ENCODE assay signal across 8 cellular contexts in genomic region chr1:155226910-155227260, GRCh38. TPM values are rescaled to one million over a fixed set of nuclear protein-coding genes. Genes with fewer than 3 reads are reported as not detected.
A peak's percentile ranks its signal among the peaks of the same experiment; 100 is the strongest.
DNase-seq lines count a peak whose midpoint lies in the region; ATAC-seq, FAIRE-seq and TF ChIP-seq lines count a peak whose summit lies in the region.

No MANE protein-coding gene starts in this region.

- no peaks in the 10 kb centered on the region for H3K27me3 Mint-ChIP-seq in activated CD4-positive, alpha-beta T cell treated with anti-CD3 and anti-CD28 coated beads, Interleukin-2, amount 10 ng/mL, durations not matched to agents 24 days and 14 days
- peaks cover 0 to 2% (median 0%) of the 10 kb centered on the region in 5 donors for H3K27me3 Mint-ChIP-seq in naive thymus-derived CD4-positive, alpha-beta T cell
- H3K27me3 Mint-ChIP-seq in type B pancreatic cell = no peaks in the 10 kb centered on the region

- H3K4me3 ChIP-seq in esophagus muscularis mucosa = peak overlapping the region; percentile 53 to 72 (median 62)
- peak overlapping the region; percentile 75 for H3K4me3 ChIP-seq in naive thymus-derived CD4-positive, alpha-beta T cell (ENCODE audit: low read length)

- H3K9me3 Mint-ChIP-seq in activated CD4-positive, alpha-beta T cell treated with anti-CD3 and anti-CD28 coated beads, Interleukin-2, amount 10 ng/mL, durations not matched to agents 24 days and 14 days = no peaks in the 10 kb centered on the region
- H3K9me3 Mint-ChIP-seq in naive thymus-derived CD4-positive, alpha-beta T cell = no peaks in the 10 kb centered on the region
- no peaks in the 10 kb centered on the region for H3K9me3 Mint-ChIP-seq in type B pancreatic cell

- no peaks in the 10 kb centered on the region for H3K36me3 ChIP-seq in esophagus muscularis mucosa
- H3K36me3 ChIP-seq in naive thymus-derived CD4-positive, alpha-beta T cell (ENCODE audit: control insufficient read depth in 2 of 3, insufficient read depth in 3 of 3, low read length in 3 of 3) = no peaks in the 10 kb centered on the region

- 0% methylated on average over 19 of the region's 19 CpGs for WGBS in esophagus muscularis mucosa

- no peaks in the 10 kb centered on the region for H3K27me3 ChIP-seq in esophagus muscularis mucosa
- H3K27me3 ChIP-seq in naive thymus-derived CD4-positive, alpha-beta T cell (ENCODE audit: control insufficient read depth in 2 of 2, insufficient read depth in 2 of 2, low read length in 2 of 2) = no peaks in the 10 kb centered on the region

- DNase-seq in activated T-cell treated with anti-CD3 and anti-CD28 coated beads for 24 hours (ENCODE audit: low read depth) (peak; percentile 31), activated T-cell treated with anti-CD3 and anti-CD28 coated beads for 4 hours (no peak), NCI-H1092 treated with DMSO at 0.1 percent for 48 hours (lab: John Stamatoyannopoulos, UW) (peak; percentile 87), esophagus muscularis mucosa (ENCODE audit: extremely low spot score) (no peak), type B pancreatic cell (ENCODE audit: extremely low spot score, unreplicated experiment) (no peak), GM19239 (ENCODE audit: insufficient read length, low spot score) (no peak)
- DNase-seq in activated CD4-positive, alpha-beta T cell treated with anti-CD3 and anti-CD28 coated beads, Interleukin-2, amount 10 ng/mL, durations not matched to agents 24 days and 14 days = no peak
- peak in 1 of 9 donors; percentile 59 for DNase-seq in naive thymus-derived CD4-positive, alpha-beta T cell

- POLR2A ChIA-PET in naive thymus-derived CD4-positive, alpha-beta T cell (lab: Charles Lee) = interaction anchor here (0.7 to 6.8 kb wide), 12 partner anchors 8 to 271 kb away, joined by 3 to 63 read pairs (median 4); partner anchors contain the start of genes CLK2, KRTCAP2, MTX1 and PBXIP1

- peak overlapping the region; percentile 88 for H3K4me3 Mint-ChIP-seq in activated CD4-positive, alpha-beta T cell treated with anti-CD3 and anti-CD28 coated beads, Interleukin-2, amount 10 ng/mL, durations not matched to agents 24 days and 14 days
- peak overlapping the region; percentile 79 to 95 (median 88) for H3K4me3 Mint-ChIP-seq in naive thymus-derived CD4-positive, alpha-beta T cell
- peak overlapping the region; percentile 94 for H3K4me3 Mint-ChIP-seq in type B pancreatic cell

- TF ChIP-seq EP300 in esophagus muscularis mucosa (IDR thresholded peaks at IDR 0.05) = no peak

- CTCF ChIA-PET in naive thymus-derived CD4-positive, alpha-beta T cell (lab: Charles Lee) = interaction anchor here (0.6 to 6.4 kb wide), 14 partner anchors 14 to 186 kb away, joined by 3 to 86 read pairs (median 4); partner anchors contain the start of genes CLK2, MTX1, THBS3 and TRIM46

- H3K4me1 Mint-ChIP-seq in activated CD4-positive, alpha-beta T cell treated with anti-CD3 and anti-CD28 coated beads, Interleukin-2, amount 10 ng/mL, durations not matched to agents 24 days and 14 days = peaks cover 26% of the 10 kb centered on the region
- peaks cover 14 to 26% (median 19%) of the 10 kb centered on the region in 7 donors for H3K4me1 Mint-ChIP-seq in naive thymus-derived CD4-positive, alpha-beta T cell
- H3K4me1 Mint-ChIP-seq in type B pancreatic cell (ENCODE audit: unreplicated experiment) = peaks cover 24% of the 10 kb centered on the region

- FAIRE-seq in GM19239 (lab: Jason Lieb, UNC) = no peak

- H3K27ac Mint-ChIP-seq in activated CD4-positive, alpha-beta T cell treated with anti-CD3 and anti-CD28 coated beads, Interleukin-2, amount 10 ng/mL, durations not matched to agents 24 days and 14 days = peak overlapping the region; percentile 88
- H3K27ac Mint-ChIP-seq in naive thymus-derived CD4-positive, alpha-beta T cell = peak overlapping the region; percentile 77 to 97 (median 88)
- peak overlapping the region; percentile 96 for H3K27ac Mint-ChIP-seq in type B pancreatic cell

- H3K9me3 ChIP-seq in esophagus muscularis mucosa = no peaks in the 10 kb centered on the region
- no peaks in the 10 kb centered on the region for H3K9me3 ChIP-seq in naive thymus-derived CD4-positive, alpha-beta T cell (ENCODE audit: control insufficient read depth in 2 of 3, low read length in 3 of 3)

- no peak for TF ChIP-seq POLR2A in esophagus muscularis mucosa (IDR thresholded peaks at IDR 0.05; ENCODE audit: low read depth)

- ATAC-seq in naive thymus-derived CD4-positive, alpha-beta T cell = no peak

- H3K27ac ChIP-seq in esophagus muscularis mucosa (replicated peaks in 1 of 4) = peak overlapping the region; percentile 82 to 92 (median 88)
- H3K27ac ChIP-seq in naive thymus-derived CD4-positive, alpha-beta T cell (ENCODE audit: low read depth, low read length) = peak overlapping the region; percentile 75

- TF ChIP-seq CTCF in esophagus muscularis mucosa (IDR thresholded peaks at IDR 0.05) (no peak), type B pancreatic cell (conservative IDR thresholded peaks at IDR 0.05) (peak; percentile 24)

- H3K4me1 ChIP-seq in esophagus muscularis mucosa = peaks cover 17 to 45% (median 42%) of the 10 kb centered on the region in 4 donors
- peaks cover 11 to 15% of the 10 kb centered on the region in 2 donors for H3K4me1 ChIP-seq in naive thymus-derived CD4-positive, alpha-beta T cell (ENCODE audit: control insufficient read depth in 2 of 2, insufficient read depth in 2 of 2, low read length in 2 of 2)

- peaks cover 12% of the 10 kb centered on the region for H3K36me3 Mint-ChIP-seq in activated CD4-positive, alpha-beta T cell treated with anti-CD3 and anti-CD28 coated beads, Interleukin-2, amount 10 ng/mL, durations not matched to agents 24 days and 14 days (ENCODE audit: low read depth)
- peaks cover 0 to 4% (median 0%) of the 10 kb centered on the region in 5 donors for H3K36me3 Mint-ChIP-seq in naive thymus-derived CD4-positive, alpha-beta T cell
- H3K36me3 Mint-ChIP-seq in type B pancreatic cell = no peaks in the 10 kb centered on the region

- intact Hi-C loops in activated CD4-positive, alpha-beta T cell treated with anti-CD3 and anti-CD28 coated beads, Interleukin-2, amount 10 ng/mL, durations not matched to agents 24 days and 14 days (cut with micrococcal nuclease) = loop anchor here (1.0 kb wide), 6 partner anchors 8 to 51 kb away; partner anchors contain the start of genes ENTREP3 and MTX1
- intact Hi-C loops in esophagus muscularis mucosa (cut with DNase I) = loop anchor here (1.0 kb wide), 1 partner anchor 19 kb away; the partner anchor contains the start of gene MTX1
- intact Hi-C loops in naive thymus-derived CD4-positive, alpha-beta T cell (cut with micrococcal nuclease) = loop anchor here (1.0 to 5.0 kb wide), 16 partner anchors 17 to 620 kb away; partner anchors contain the start of genes SCAMP3 (in 2 of the 2), ADAR (in 1 of the 2), CKS1B (in 1 of the 2) and CLK2 (in 1 of the 2)

RNA-seq across cellular contexts. Expression of gene MTX1, which starts 18.4 kb away (rescaled TPM):
- total RNA-seq in activated CD4-positive, alpha-beta T cell treated with anti-CD3 and anti-CD28 coated beads, Interleukin-2, amount 10 ng/mL, durations not matched to agents 24 days and 14 days = 62.4 and 64.7 TPM in 2 replicates
- total RNA-seq in esophagus muscularis mucosa = 10 to 100 TPM; 34.1 to 52.8 (median 38.0) TPM
- total RNA-seq in naive thymus-derived CD4-positive, alpha-beta T cell = 10 to 100 TPM; 19.5 to 40.8 (median 22.0) TPM
- 10 to 100 TPM; 48.9 to 49.9 TPM for polyA plus RNA-seq in naive thymus-derived CD4-positive, alpha-beta T cell
- total RNA-seq in type B pancreatic cell (ENCODE audit: low replicate concordance) = 34.0 and 44.2 TPM in 2 replicates

RNA-seq across cellular contexts. Expression of gene THBS3, which starts 19.2 kb away (rescaled TPM):
- 10.5 and 10.6 TPM in 2 replicates for total RNA-seq in activated CD4-positive, alpha-beta T cell treated with anti-CD3 and anti-CD28 coated beads, Interleukin-2, amount 10 ng/mL, durations not matched to agents 24 days and 14 days
- 10 to 100 TPM; 16.2 to 37.4 (median 23.4) TPM for total RNA-seq in esophagus muscularis mucosa
- 10 to 100 TPM; 26.0 to 35.9 (median 28.1) TPM for total RNA-seq in naive thymus-derived CD4-positive, alpha-beta T cell
- polyA plus RNA-seq in naive thymus-derived CD4-positive, alpha-beta T cell = 1 to 10 TPM in 1 of 2 donors, under 1 TPM in 1; 0.87 to 2.6 TPM
- 23.2 and 28.0 TPM in 2 replicates for total RNA-seq in type B pancreatic cell (ENCODE audit: low replicate concordance)

RNA-seq across cellular contexts. Expression of gene ENTREP3, which starts 28.4 kb away (rescaled TPM):
- 45.1 and 46.2 TPM in 2 replicates for total RNA-seq in activated CD4-positive, alpha-beta T cell treated with anti-CD3 and anti-CD28 coated beads, Interleukin-2, amount 10 ng/mL, durations not matched to agents 24 days and 14 days
- 10 to 100 TPM; 15.1 to 38.7 (median 22.6) TPM for total RNA-seq in esophagus muscularis mucosa
- total RNA-seq in naive thymus-derived CD4-positive, alpha-beta T cell = 10 to 100 TPM in 4 of 5 experiments, 1 to 10 TPM in 1; 8.2 to 24.3 (median 13.8) TPM
- polyA plus RNA-seq in naive thymus-derived CD4-positive, alpha-beta T cell = 1 to 10 TPM; 1.8 to 2.0 TPM
- 37.4 and 55.7 TPM in 2 replicates for total RNA-seq in type B pancreatic cell (ENCODE audit: low replicate concordance)

RNA-seq across cellular contexts. Expression of gene SCAMP3, which starts 35.3 kb away (rescaled TPM):
- 152 and 158 TPM in 2 replicates for total RNA-seq in activated CD4-positive, alpha-beta T cell treated with anti-CD3 and anti-CD28 coated beads, Interleukin-2, amount 10 ng/mL, durations not matched to agents 24 days and 14 days
- total RNA-seq in esophagus muscularis mucosa (10 to 100 TPM; 33.6 to 56.0 (median 43.5) TPM), type B pancreatic cell (ENCODE audit: low replicate concordance) (52.0 and 58.7 TPM in 2 replicates)
- total RNA-seq in naive thymus-derived CD4-positive, alpha-beta T cell = 100 to 1,000 TPM in 3 of 5 experiments, 10 to 100 TPM in 2; 50.8 to 118 (median 100) TPM
- polyA plus RNA-seq in naive thymus-derived CD4-positive, alpha-beta T cell = 100 to 1,000 TPM; 141 to 219 TPM

RNA-seq across cellular contexts. Expression of gene CLK2, which starts 46.4 kb away (rescaled TPM):
- 86.2 and 90.6 TPM in 2 replicates for total RNA-seq in activated CD4-positive, alpha-beta T cell treated with anti-CD3 and anti-CD28 coated beads, Interleukin-2, amount 10 ng/mL, durations not matched to agents 24 days and 14 days
- total RNA-seq in esophagus muscularis mucosa = 10 to 100 TPM; 17.6 to 32.0 (median 25.3) TPM
- 100 to 1,000 TPM in 2 of 5 experiments, 10 to 100 TPM in 3; 72.2 to 137 (median 94.7) TPM for total RNA-seq in naive thymus-derived CD4-positive, alpha-beta T cell
- 10 to 100 TPM; 16.7 to 31.0 TPM for polyA plus RNA-seq in naive thymus-derived CD4-positive, alpha-beta T cell
- 61.5 and 96.8 TPM in 2 replicates for total RNA-seq in type B pancreatic cell (ENCODE audit: low replicate concordance)

Comparison
In these comparisons a context has a peak if more than half of its experiments do, and no peak if none do; other contexts are left out.
1. DNase-seq: peak in activated T-cell treated with anti-CD3 and anti-CD28 coated beads for 24 hours (single experiment) and NCI-H1092 treated with DMSO at 0.1 percent for 48 hours (single experiment); none in activated T-cell treated with anti-CD3 and anti-CD28 coated beads for 4 hours (single experiment), activated CD4-positive, alpha-beta T cell treated with anti-CD3 and anti-CD28 coated beads, Interleukin-2, amount 10 ng/mL, durations not matched to agents 24 days and 14 days (single experiment), esophagus muscularis mucosa (single experiment), type B pancreatic cell (single experiment) and GM19239 (single experiment).
2. Peak in every context shown above with its lines, with median percentiles within 50 percentile points of each other: H3K27ac Mint-ChIP-seq and H3K4me3 Mint-ChIP-seq.